ENCODE assay signal across 27 cellular contexts in genomic region chr12:122853582-122854245, GRCh38. TPM values are rescaled to one million over a fixed set of nuclear protein-coding genes. Genes with fewer than 3 reads are reported as not detected.
DNase-seq lines count a peak whose midpoint lies in the region; ATAC-seq, FAIRE-seq and TF ChIP-seq lines count a peak whose summit lies in the region.
"Had no signal": no experiment of that assay in that cellular context is flagged by ENCODE, and none has a peak within 500 bp of the region (broad histone marks: within the 10 kb centered on the region; RNA-seq: fewer than 3 reads in every experiment).

No MANE protein-coding gene starts in this region.

- no peak for FAIRE-seq in H1 (lab: Jason Lieb, UNC)
- FAIRE-seq: astrocyte, GM12892 had no signal

- peaks cover 0 to 3% (median 0%) of the 10 kb centered on the region in 4 experiments; a peak in 2 of 8 replicates for H3K36me3 ChIP-seq in H1 (ENCODE audit: control insufficient read depth in 2 of 4, insufficient read depth in 4 of 4, low read length in 3 of 4)
- H3K36me3 ChIP-seq: BE2C had no signal

- intact Hi-C loops in right cardiac atrium (cut with DNase I) (no loop called here), cardiac septum (cut with DNase I) (no loop called here)

- no peaks in the 10 kb centered on the region for H3K23me2 ChIP-seq in H1 (ENCODE audit: low read depth, low read length)

- no peak for TF ChIP-seq POLR2A in H1 (IDR thresholded peaks at IDR 0.05; ENCODE audit: control extremely low read depth in 1 of 2, low read depth in 2 of 2, low read length in 2 of 2)

- no peaks in the 10 kb centered on the region for H3K9me3 Mint-ChIP-seq in stimulated activated naive B cell treated with anti-CD40 and anti-IgM and Interleukin-4, amounts not matched to agents 10 μg/mL and 1 μg/mL and 100 μg/mL, for 72 hours
- no peaks in the 10 kb centered on the region for H3K9me3 Mint-ChIP-seq in T-helper 2 cell treated with Interferon-gamma antibody and Interleukin-4, amounts not matched to agents 5 μg/mL and 100 μg/mL, for 36 hours
- H3K9me3 Mint-ChIP-seq: activated CD4-positive, alpha-beta memory T cell treated with anti-CD3 and anti-CD28 coated beads, Interleukin-2, amount 10 ng/mL, durations not matched to agents 7 days and 5 days; activated naive CD4-positive, alpha-beta T cell treated with anti-CD3 and anti-CD28 coated beads, Interleukin-2, amount 50 U/mL, for 72 hours; CD8-positive, alpha-beta memory T cell; H9; memory B cell; stimulated activated memory B cell treated with anti-CD40 and anti-IgM and Interleukin-4, amounts not matched to agents 10 μg/mL and 1 μg/mL and 100 μg/mL, for 72 hours had no signal

- no peak overlapping the region for H3K4me3 ChIP-seq in right cardiac atrium (ENCODE audit: low read length)
- H3K4me3 ChIP-seq in H1 (ENCODE audit: extremely low read depth in 1 of 4, insufficient read depth in 2 of 4, low read depth in 3 of 4, low read length in 4 of 4): no peak overlapping the region

- H4K8ac ChIP-seq in H1 (ENCODE audit: extremely low read depth, insufficient read depth, low read length): peak overlapping the region; percentile 4; the same call in 1 of the 2 replicates

- H3K9me3 ChIP-seq in right cardiac atrium (ENCODE audit: control insufficient read depth, low read length) (no peaks in the 10 kb centered on the region), H1 (ENCODE audit: insufficient read depth in 2 of 2, low read depth in 1 of 2, low read length in 1 of 2) (no peaks in the 10 kb centered on the region)
- H3K9me3 ChIP-seq: BE2C had no signal

- no peaks in the 10 kb centered on the region for H3K79me2 ChIP-seq in H1 (ENCODE audit: control insufficient read depth in 1 of 2, insufficient read depth in 2 of 2, low read length in 2 of 2)

- no peak for ATAC-seq in right cardiac atrium
- ATAC-seq in stimulated activated naive B cell treated with anti-CD40 and anti-IgM and Interleukin-4, amounts not matched to agents 10 μg/mL and 1 μg/mL and 100 μg/mL, for 72 hours (replicated peaks): no peak
- ATAC-seq: activated naive CD4-positive, alpha-beta T cell treated with anti-CD3 and anti-CD28 coated beads, Interleukin-2, amount 50 U/mL, for 72 hours; foreskin keratinocyte; stimulated activated memory B cell treated with anti-CD40 and anti-IgM and Interleukin-4, amounts not matched to agents 10 μg/mL and 1 μg/mL and 100 μg/mL, for 72 hours had no signal

- no peak overlapping the region for H3K4me2 ChIP-seq in H1 (ENCODE audit: insufficient read depth in 1 of 2, low read depth in 2 of 2, low read length in 2 of 2)

- H3K9ac ChIP-seq in H1 (replicated peaks in 1 of 4; ENCODE audit: extremely low read depth in 1 of 4, low read depth in 3 of 4, low read length in 3 of 4): no peak overlapping the region

- no peaks in the 10 kb centered on the region; the same call in 1 of the 2 replicates for H3K79me1 ChIP-seq in H1 (ENCODE audit: low read depth, low read length)

- no peak overlapping the region for H2BK12ac ChIP-seq in H1 (ENCODE audit: low read depth, low read length)

- H3K23ac ChIP-seq in H1 (ENCODE audit: insufficient read length): no peak overlapping the region

- no peak overlapping the region for H2AFZ ChIP-seq in H1 (ENCODE audit: low read length)

- TF ChIP-seq CTCF in H1 (IDR thresholded peaks at IDR 0.05; ENCODE audit: control extremely low read depth in 1 of 3, insufficient read depth in 1 of 3, low read depth in 1 of 3, low read length in 3 of 3): no peak

- peaks cover 6 to 9% of the 10 kb centered on the region in 2 experiments for H4K20me1 ChIP-seq in H1 (replicated peaks in 1 of 2; ENCODE audit: control insufficient read depth in 1 of 2, insufficient read depth in 2 of 2, low read length in 2 of 2)

- no peak for TF ChIP-seq EP300 in H1 (IDR thresholded peaks at IDR 0.05; ENCODE audit: borderline replicate concordance in 1 of 2, low read depth in 2 of 2, low read length in 2 of 2)

- H4K5ac ChIP-seq in H1 (ENCODE audit: insufficient read length, low read depth, low read length): no peak overlapping the region

- peak in 2 of 3 donors; percentile 30 to 46 for DNase-seq in right cardiac atrium
- no peak for DNase-seq in cardiac septum (ENCODE audit: low spot score)
- no peak for DNase-seq in H1 (ENCODE audit: low read depth in 1 of 2, low spot score in 2 of 2)
- DNase-seq in stimulated activated naive B cell treated with anti-CD40 and anti-IgM and Interleukin-4, amounts not matched to agents 10 μg/mL and 1 μg/mL and 100 μg/mL, for 72 hours: no peak
- no peak for DNase-seq in NCI-H345 treated with DMSO at 0.1 percent for 48 hours (lab: John Stamatoyannopoulos, UW; ENCODE audit: unreplicated experiment)
- DNase-seq in NK-92 (lab: John Stamatoyannopoulos, UW; ENCODE audit: unreplicated experiment): no peak
- no peak for DNase-seq in T-helper 2 cell treated with Interferon-gamma antibody and Interleukin-4, amounts not matched to agents 5 μg/mL and 100 μg/mL, for 36 hours (ENCODE audit: low spot score)
- DNase-seq in NCI-H2107 treated with DMSO at 0.1 percent for 48 hours (lab: John Stamatoyannopoulos, UW; ENCODE audit: unreplicated experiment): no peak
- DNase-seq: ACHN; activated CD4-positive, alpha-beta memory T cell treated with anti-CD3 and anti-CD28 coated beads, Interleukin-2, amount 10 ng/mL, durations not matched to agents 7 days and 5 days; activated CD4-positive, alpha-beta T cell treated with anti-CD3 and anti-CD28 coated beads for 1 hour; CD8-positive, alpha-beta memory T cell; DMS153; effector CD4-positive, alpha-beta T cell; foreskin keratinocyte; H9; left cardiac atrium; NCI-H187 treated with DMSO at 0.1 percent for 48 hours; NCI-H526 treated with DMSO at 0.1 percent for 48 hours; stimulated activated CD4-positive, alpha-beta T cell treated with anti-CD3 and anti-CD28 coated beads, Interleukin-4, amount 100 ng/mL, for 4 hours; trophoblast cell had no signal

- no peak overlapping the region for H2AK5ac ChIP-seq in H1 (ENCODE audit: low read depth, low read length)

- POLR2A ChIA-PET in H1 (lab: Charles Lee; ENCODE audit: partially characterized antibody): interaction anchor here (1.0 kb wide), 1 partner anchor 126 kb away, joined by 3 read pairs; the partner anchor contains the start of gene ARL6IP4

- H2BK15ac ChIP-seq in H1 (ENCODE audit: low read length): no peak overlapping the region

- H2BK120ac ChIP-seq in H1 (replicated peaks; ENCODE audit: low read depth, low read length): no peak overlapping the region

- CTCF ChIA-PET in H1 (lab: Charles Lee; ENCODE audit: partially characterized antibody): interaction anchor here (1.0 to 20.1 kb wide), 3 partner anchors 7 to 95 kb away, joined by 3 to 473 read pairs (median 129); no protein-coding TSS in a partner anchor

- H2BK20ac ChIP-seq in H1 (ENCODE audit: low read length): no peak overlapping the region

- no peak overlapping the region for H3K4me3 Mint-ChIP-seq in stimulated activated naive B cell treated with anti-CD40 and anti-IgM and Interleukin-4, amounts not matched to agents 10 μg/mL and 1 μg/mL and 100 μg/mL, for 72 hours
- no peak overlapping the region for H3K4me3 Mint-ChIP-seq in T-helper 2 cell treated with Interferon-gamma antibody and Interleukin-4, amounts not matched to agents 5 μg/mL and 100 μg/mL, for 36 hours
- H3K4me3 Mint-ChIP-seq: activated CD4-positive, alpha-beta memory T cell treated with anti-CD3 and anti-CD28 coated beads, Interleukin-2, amount 10 ng/mL, durations not matched to agents 7 days and 5 days; CD8-positive, alpha-beta memory T cell; H9; memory B cell; stimulated activated memory B cell treated with anti-CD40 and anti-IgM and Interleukin-4, amounts not matched to agents 10 μg/mL and 1 μg/mL and 100 μg/mL, for 72 hours had no signal

- no peak overlapping the region for H3K56ac ChIP-seq in H1 (replicated peaks; ENCODE audit: insufficient read length, low read depth, low read length)

- no peak overlapping the region for H3K27ac ChIP-seq in right cardiac atrium (ENCODE audit: low read length)
- no peak overlapping the region for H3K27ac ChIP-seq in H1 (ENCODE audit: low read depth, low read length)
- H3K27ac ChIP-seq: foreskin keratinocyte had no signal

- no peak overlapping the region for H3K4ac ChIP-seq in H1 (replicated peaks; ENCODE audit: insufficient read length, low read depth, low read length)

- H3K27me3 ChIP-seq in right cardiac atrium (ENCODE audit: control insufficient read depth, insufficient read depth): no peaks in the 10 kb centered on the region
- no peaks in the 10 kb centered on the region for H3K27me3 ChIP-seq in H1 (replicated peaks in 1 of 4; ENCODE audit: control insufficient read depth in 3 of 4, extremely low read depth in 1 of 4, insufficient read depth in 3 of 4, low read length in 3 of 4)
- H3K27me3 ChIP-seq: BE2C, foreskin keratinocyte had no signal

- H2BK5ac ChIP-seq in H1 (ENCODE audit: low read depth, low read length): no peak overlapping the region

- H4K91ac ChIP-seq in H1 (replicated peaks; ENCODE audit: insufficient read length, low read length): no peak overlapping the region

- H3K14ac ChIP-seq in H1 (ENCODE audit: insufficient read length): no peak overlapping the region

- no peak overlapping the region for H3K18ac ChIP-seq in H1 (ENCODE audit: extremely low read depth, low read length)

- H3K27me3 Mint-ChIP-seq in stimulated activated naive B cell treated with anti-CD40 and anti-IgM and Interleukin-4, amounts not matched to agents 10 μg/mL and 1 μg/mL and 100 μg/mL, for 72 hours: no peaks in the 10 kb centered on the region
- H3K27me3 Mint-ChIP-seq in T-helper 2 cell treated with Interferon-gamma antibody and Interleukin-4, amounts not matched to agents 5 μg/mL and 100 μg/mL, for 36 hours (ENCODE audit: low read depth): no peaks in the 10 kb centered on the region
- H3K27me3 Mint-ChIP-seq: activated CD4-positive, alpha-beta memory T cell treated with anti-CD3 and anti-CD28 coated beads, Interleukin-2, amount 10 ng/mL, durations not matched to agents 7 days and 5 days; CD8-positive, alpha-beta memory T cell; memory B cell; stimulated activated memory B cell treated with anti-CD40 and anti-IgM and Interleukin-4, amounts not matched to agents 10 μg/mL and 1 μg/mL and 100 μg/mL, for 72 hours had no signal

- peaks cover under 1 to 4% of the 10 kb centered on the region in 2 donors for H3K4me1 Mint-ChIP-seq in stimulated activated naive B cell treated with anti-CD40 and anti-IgM and Interleukin-4, amounts not matched to agents 10 μg/mL and 1 μg/mL and 100 μg/mL, for 72 hours
- no peaks in the 10 kb centered on the region for H3K4me1 Mint-ChIP-seq in T-helper 2 cell treated with Interferon-gamma antibody and Interleukin-4, amounts not matched to agents 5 μg/mL and 100 μg/mL, for 36 hours (ENCODE audit: low read depth)
- H3K4me1 Mint-ChIP-seq: activated CD4-positive, alpha-beta memory T cell treated with anti-CD3 and anti-CD28 coated beads, Interleukin-2, amount 10 ng/mL, durations not matched to agents 7 days and 5 days; CD8-positive, alpha-beta memory T cell had no signal

- 86% methylated on average over 17 of the region's 17 CpGs for WGBS in right cardiac atrium
- WGBS in H1 (ENCODE audit: extremely low coverage in 1 of 2, insufficient coverage in 1 of 2, insufficient read length in 1 of 2, insufficient replicate concordance in 2 of 2, low coverage in 1 of 2, low lambda C conversion rate in 2 of 2, missing lambda C conversion rate in 1 of 2), 2 experiments: 93% methylated on average over 17 of the region's 17 CpGs; no CpG with 5 or more reads in 1 of the 2 experiments

- peak overlapping the region; percentile 47 for H3K27ac Mint-ChIP-seq in stimulated activated naive B cell treated with anti-CD40 and anti-IgM and Interleukin-4, amounts not matched to agents 10 μg/mL and 1 μg/mL and 100 μg/mL, for 72 hours
- H3K27ac Mint-ChIP-seq in T-helper 2 cell treated with Interferon-gamma antibody and Interleukin-4, amounts not matched to agents 5 μg/mL and 100 μg/mL, for 36 hours: no peak overlapping the region
- H3K27ac Mint-ChIP-seq: activated CD4-positive, alpha-beta memory T cell treated with anti-CD3 and anti-CD28 coated beads, Interleukin-2, amount 10 ng/mL, durations not matched to agents 7 days and 5 days; H9; memory B cell; stimulated activated memory B cell treated with anti-CD40 and anti-IgM and Interleukin-4, amounts not matched to agents 10 μg/mL and 1 μg/mL and 100 μg/mL, for 72 hours had no signal

- H3K4me1 ChIP-seq in right cardiac atrium (ENCODE audit: control insufficient read depth, insufficient read depth, low read length) (peaks cover 10% of the 10 kb centered on the region), H1 (replicated peaks in 1 of 4; ENCODE audit: control insufficient read depth in 3 of 4, insufficient read depth in 4 of 4, low read length in 3 of 4) (no peaks in the 10 kb centered on the region)
- H3K4me1 ChIP-seq: foreskin keratinocyte had no signal

- H3K36me3 Mint-ChIP-seq in stimulated activated naive B cell treated with anti-CD40 and anti-IgM and Interleukin-4, amounts not matched to agents 10 μg/mL and 1 μg/mL and 100 μg/mL, for 72 hours: peaks cover 31 to 36% of the 10 kb centered on the region in 2 donors
- H3K36me3 Mint-ChIP-seq in T-helper 2 cell treated with Interferon-gamma antibody and Interleukin-4, amounts not matched to agents 5 μg/mL and 100 μg/mL, for 36 hours (ENCODE audit: low read depth): peaks cover 3% of the 10 kb centered on the region
- H3K36me3 Mint-ChIP-seq: activated naive CD4-positive, alpha-beta T cell treated with anti-CD3 and anti-CD28 coated beads, Interleukin-2, amount 50 U/mL, for 72 hours had no signal

- TF ChIP-seq RAD21 in H1 (IDR thresholded peaks at IDR 0.05 in 1 of 2, conservative IDR thresholded peaks at IDR 0.05 in 1 of 2; ENCODE audit: low read depth in 2 of 2, low read length in 2 of 2): no peak

RNA-seq across cellular contexts. Expression of gene HIP1R, which starts 18.5 kb away (rescaled TPM):
- total RNA-seq in right cardiac atrium (10 to 100 TPM; 25.0 to 48.7 (median 34.2) TPM), cardiac septum (16.6 TPM)
- polyA plus RNA-seq in right cardiac atrium (34.9 TPM), H1 (2011; rRNA removed) (11.2 and 16.1 TPM in 2 replicates)
- total RNA-seq in H1 (2021; fragmentation: NEBNext Ultra II Directional; extraction: Animal tissue kit (Norgen Biotek cat#: 25700)): 14.5 and 14.7 TPM in 2 replicates
- 15.5 TPM for polyA plus RNA-seq in H1 (2011; cell fraction: cytosol; rRNA removed)
- polyA plus RNA-seq in H1 (2011; cell fraction: nucleus; rRNA removed): 101 TPM
- 12.0 to 17.7 TPM (median 16.9 TPM) in 4 replicates for polyA plus RNA-seq in H1 (2012, experiment 1 of 2)
- polyA plus RNA-seq in H1 (2012, experiment 2 of 2): 15.1 TPM
- 8.5 TPM for polyA plus RNA-seq in H1 (2013, experiment 1 of 2)
- polyA plus RNA-seq in H1 (2013, experiment 2 of 2): 6.9 TPM
- polyA minus RNA-seq in H1 (2011; rRNA and poly(A)+ RNA removed): 14.0 and 15.2 TPM in 2 replicates
- 10.6 TPM for polyA minus RNA-seq in H1 (2011; cell fraction: cytosol; rRNA and poly(A)+ RNA removed)
- 24.7 TPM for polyA minus RNA-seq in H1 (2011; cell fraction: nucleus; rRNA and poly(A)+ RNA removed)

RNA-seq across cellular contexts. Expression of gene VPS37B, which starts 42.2 kb away (rescaled TPM):
- total RNA-seq in right cardiac atrium (10 to 100 TPM; 17.9 to 22.2 (median 18.9) TPM), cardiac septum (16.8 TPM)
- polyA plus RNA-seq in right cardiac atrium (21.1 TPM), H1 (2011; rRNA removed) (15.7 and 17.2 TPM in 2 replicates)
- total RNA-seq in H1 (2021; fragmentation: NEBNext Ultra II Directional; extraction: Animal tissue kit (Norgen Biotek cat#: 25700)): 11.9 and 13.1 TPM in 2 replicates
- polyA plus RNA-seq in H1 (2011; cell fraction: cytosol; rRNA removed): 10.8 TPM
- polyA plus RNA-seq in H1 (2011; cell fraction: nucleus; rRNA removed): 12.1 TPM
- polyA plus RNA-seq in H1 (2012, experiment 1 of 2): 6.6 to 13.4 TPM (median 11.1 TPM) in 4 replicates
- 12.1 TPM for polyA plus RNA-seq in H1 (2012, experiment 2 of 2)
- polyA plus RNA-seq in H1 (2013, experiment 1 of 2): 7.0 TPM
- 7.9 TPM for polyA plus RNA-seq in H1 (2013, experiment 2 of 2)
- 4.0 and 5.7 TPM in 2 replicates for polyA minus RNA-seq in H1 (2011; rRNA and poly(A)+ RNA removed)
- polyA minus RNA-seq in H1 (2011; cell fraction: cytosol; rRNA and poly(A)+ RNA removed): 8.7 TPM
- polyA minus RNA-seq in H1 (2011; cell fraction: nucleus; rRNA and poly(A)+ RNA removed): 7.7 TPM

Comparison
In these comparisons a context has a peak if more than half of its experiments do, and no peak if none do; other contexts are left out.
1. DNase-seq: peak in right cardiac atrium (2 of 3); none in cardiac septum (single experiment), H1 (0 of 2), stimulated activated naive B cell treated with anti-CD40 and anti-IgM and Interleukin-4, amounts not matched to agents 10 μg/mL and 1 μg/mL and 100 μg/mL, for 72 hours (single experiment), NCI-H345 treated with DMSO at 0.1 percent for 48 hours (single experiment), NK-92 (single experiment), T-helper 2 cell treated with Interferon-gamma antibody and Interleukin-4, amounts not matched to agents 5 μg/mL and 100 μg/mL, for 36 hours (single experiment) and NCI-H2107 treated with DMSO at 0.1 percent for 48 hours (single experiment).